In genomic region chr12:75635606-75636444, GRCh38 we compare ENCODE assay signal across 1 cellular context.
TF ChIP-seq lines count a peak whose summit lies in the region.

No MANE protein-coding gene starts in this region.

TF ChIP-seq in HepG2, 621 proteins besides CTCF, POLR2A, EP300 and RAD21 (continued from another document and continues in another):
- TF ChIP-seq PRDM10 (CRISPR knock-in tag; IDR thresholded peaks at IDR 0.05; ENCODE audit: low read depth): no peak
- no peak; the same call in none of the 2 replicates for TF ChIP-seq ZNF614 (CRISPR knock-in tag; IDR thresholded peaks at IDR 0.05; ENCODE audit: borderline replicate concordance)
- no peak for TF ChIP-seq PRDM4 (CRISPR knock-in tag; IDR thresholded peaks at IDR 0.05; ENCODE audit: borderline replicate concordance)
- TF ChIP-seq KDM5A (IDR thresholded peaks at IDR 0.05; ENCODE audit: borderline replicate concordance, low read length): no peak; the same call in 1 of the 2 replicates
- TF ChIP-seq ZNF615 (CRISPR knock-in tag; IDR thresholded peaks at IDR 0.05; ENCODE audit: borderline replicate concordance): no peak
- TF ChIP-seq HES4 (CRISPR knock-in tag; IDR thresholded peaks at IDR 0.05; ENCODE audit: borderline replicate concordance): no peak
- TF ChIP-seq ZNF672 (CRISPR knock-in tag; IDR thresholded peaks at IDR 0.05): no peak
- TF ChIP-seq PITX1 (CRISPR knock-in tag; IDR thresholded peaks at IDR 0.05): peak; percentile 88
- peak; percentile 60; the same call in 1 of the 2 replicates for TF ChIP-seq PPARG (CRISPR knock-in tag; conservative IDR thresholded peaks at IDR 0.05)
- TF ChIP-seq IKZF1 (IDR thresholded peaks at IDR 0.05): no peak
- TF ChIP-seq SALL1 (CRISPR knock-in tag; IDR thresholded peaks at IDR 0.05): peak; percentile 58; the same call in 1 of the 2 replicates
- TF ChIP-seq CENPX (CRISPR knock-in tag; IDR thresholded peaks at IDR 0.05): no peak
- peak; percentile 96 for TF ChIP-seq TCF7 (IDR thresholded peaks at IDR 0.05; ENCODE audit: low read depth)
- TF ChIP-seq TEF (CRISPR knock-in tag; IDR thresholded peaks at IDR 0.05): no peak
- TF ChIP-seq RNF219 (CRISPR knock-in tag; IDR thresholded peaks at IDR 0.05): no peak
- TF ChIP-seq ZNF333 (CRISPR knock-in tag; IDR thresholded peaks at IDR 0.05; ENCODE audit: borderline replicate concordance): no peak
- TF ChIP-seq FOXC1 (CRISPR knock-in tag; IDR thresholded peaks at IDR 0.05; ENCODE audit: borderline replicate concordance): no peak
- peak; percentile 84; the same call in 1 of the 2 replicates for TF ChIP-seq THRA (CRISPR knock-in tag; IDR thresholded peaks at IDR 0.05; ENCODE audit: borderline replicate concordance)
- 0 out of 2 replicates have a peak, but pooled peaks have one; percentile 13 for TF ChIP-seq JUND (CRISPR knock-in tag; IDR thresholded peaks at IDR 0.05)
- no peak for TF ChIP-seq GTF2F1 (IDR thresholded peaks at IDR 0.05; ENCODE audit: low read length)
- no peak for TF ChIP-seq THAP8 (CRISPR knock-in tag; IDR thresholded peaks at IDR 0.05; ENCODE audit: borderline replicate concordance)
- TF ChIP-seq SATB2 (CRISPR knock-in tag; IDR thresholded peaks at IDR 0.05): no peak
- TF ChIP-seq AHDC1 (CRISPR knock-in tag; IDR thresholded peaks at IDR 0.05; ENCODE audit: borderline replicate concordance): peak; percentile 86; the same call in 1 of the 2 replicates
- TF ChIP-seq ZBTB34 (CRISPR knock-in tag; IDR thresholded peaks at IDR 0.05): peak; percentile 19; the same call in 1 of the 2 replicates
- TF ChIP-seq AKAP8 (CRISPR knock-in tag; IDR thresholded peaks at IDR 0.05): no peak
- TF ChIP-seq SNAPC2 (CRISPR knock-in tag; IDR thresholded peaks at IDR 0.05): no peak
- no peak for TF ChIP-seq CHD2 (IDR thresholded peaks at IDR 0.05; ENCODE audit: low read depth, low read length)
- no peak for TF ChIP-seq NKX3-1 (CRISPR knock-in tag; IDR thresholded peaks at IDR 0.05)
